ENCODE assay signal across 1 cellular context in genomic region chr2:218216336-218216673, GRCh38.
TF ChIP-seq lines count a peak whose summit lies in the region.

No MANE protein-coding gene starts in this region.

TF ChIP-seq in H1, 55 proteins besides CTCF, POLR2A, EP300 and RAD21:
- TF ChIP-seq EZH2 (IDR thresholded peaks at IDR 0.05; ENCODE audit: low read depth, low read length, severe bottlenecking), result no peak
- TF ChIP-seq TEAD4 (IDR thresholded peaks at IDR 0.05; ENCODE audit: low read depth, low read length), result no peak
- no peak for TF ChIP-seq USF2 (IDR thresholded peaks at IDR 0.05; ENCODE audit: low read length)
- TF ChIP-seq TAF1 (IDR thresholded peaks at IDR 0.05; ENCODE audit: low read depth, low read length), result no peak
- TF ChIP-seq FOSL1 (IDR thresholded peaks at IDR 0.05; ENCODE audit: insufficient read depth, low read depth, low read length), result no peak
- TF ChIP-seq TCF12 (IDR thresholded peaks at IDR 0.05; ENCODE audit: low read depth, low read length), result no peak
- TF ChIP-seq CHD7 (IDR thresholded peaks at IDR 0.05; ENCODE audit: insufficient replicate concordance, low read length), result no peak
- TF ChIP-seq SIN3A (conservative IDR thresholded peaks at IDR 0.05 in 1 of 2, IDR thresholded peaks at IDR 0.05 in 1 of 2; ENCODE audit: low read depth in 1 of 2, low read length in 2 of 2), result no peak
- TF ChIP-seq BACH1 (IDR thresholded peaks at IDR 0.05; ENCODE audit: low read length), result no peak
- TF ChIP-seq KDM4A (IDR thresholded peaks at IDR 0.05; ENCODE audit: low read depth, low read length, severe bottlenecking), result no peak
